In the genomic region with DNA sequence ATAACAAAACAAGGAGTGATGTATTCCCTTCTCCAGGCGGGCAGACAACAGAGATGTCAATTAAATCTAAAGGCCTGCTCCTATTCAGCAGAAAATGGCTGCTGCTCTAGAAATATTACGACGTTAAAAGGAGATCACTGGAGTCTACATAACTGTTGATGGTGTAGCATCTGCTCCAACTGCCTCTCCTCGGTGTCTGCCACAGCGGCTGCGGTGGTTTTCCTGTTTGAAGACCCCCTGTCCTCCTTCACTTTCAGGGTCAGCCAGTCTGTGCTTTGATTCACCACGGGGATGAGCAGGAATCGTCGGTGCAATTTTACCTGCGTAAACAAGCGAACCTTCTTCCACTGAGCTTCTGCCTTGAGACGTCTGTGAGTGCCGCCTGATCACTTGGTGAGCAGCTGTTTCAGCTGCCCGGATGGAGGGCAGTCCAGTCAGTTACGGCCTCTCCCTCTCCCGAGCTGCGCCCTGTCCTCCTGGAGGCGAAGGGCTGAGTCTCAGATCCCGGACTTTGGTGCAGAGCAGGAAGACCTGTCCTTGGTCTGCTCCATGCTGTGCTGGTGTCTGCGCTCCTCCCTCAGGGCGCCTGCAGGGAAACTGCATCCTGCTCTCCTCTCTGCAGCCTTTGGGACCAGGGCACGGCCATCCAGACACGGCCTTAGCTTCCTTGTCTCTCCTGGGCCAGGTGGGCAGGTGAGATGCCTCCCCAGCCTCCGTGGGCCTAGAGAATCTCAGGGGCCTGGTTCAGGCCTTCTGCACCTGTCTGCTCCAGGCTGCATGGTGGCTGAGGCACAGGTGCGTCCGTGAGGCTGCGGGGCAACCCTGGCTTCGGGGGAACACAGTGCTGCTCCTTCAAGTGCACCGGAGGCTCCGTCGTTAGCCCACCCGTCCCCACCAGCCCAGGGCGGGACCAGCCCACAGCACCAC, we compare ENCODE assay signal across 19 cellular contexts.
A peak's percentile ranks its signal among the peaks of the same experiment; 100 is the strongest.
DNase-seq lines count a peak whose midpoint lies in the region; ATAC-seq and TF ChIP-seq lines count a peak whose summit lies in the region.
"Had no signal": no experiment of that assay in that cellular context is flagged by ENCODE, and none has a peak within 500 bp of the region (broad histone marks: within the 10 kb centered on the region; RNA-seq: fewer than 3 reads in every experiment).

No MANE protein-coding gene starts in this region.

- no peaks in the 10 kb centered on the region for H3K36me3 ChIP-seq in DND-41 (ENCODE audit: insufficient read depth, low read length)
- no peaks in the 10 kb centered on the region for H3K36me3 ChIP-seq in stomach

- peak overlapping the region; percentile 24; the same call in 1 of the 2 replicates for H2AFZ ChIP-seq in DND-41 (ENCODE audit: low read depth, low read length)

- peaks cover 34% of the 10 kb centered on the region for H3K4me1 ChIP-seq in DND-41 (ENCODE audit: insufficient read depth, low read length)
- H3K4me1 ChIP-seq in stomach = no peaks in the 10 kb centered on the region

- TF ChIP-seq POLR2A in stomach (IDR thresholded peaks at IDR 0.05) = no peak

- WGBS in stomach, 5 donors = 85 to 95% (median 91%) methylated on average over 30 to 33 of the region's 33 CpGs

- no peaks in the 10 kb centered on the region for H3K79me2 ChIP-seq in DND-41 (ENCODE audit: insufficient read depth, low read length)

- H3K4me3 ChIP-seq in DND-41 (ENCODE audit: low read depth in 1 of 2, low read length in 2 of 2) (no peak overlapping the region), stomach (no peak overlapping the region)

- intact Hi-C loops in stomach (cut with DNase I; ENCODE audit: low total_unique reads) = no loop called here
- intact Hi-C loops in activated naive CD4-positive, alpha-beta T cell treated with anti-CD3 and anti-CD28 coated beads for 36 hours (cut with micrococcal nuclease) = no loop called here

- H3K27ac ChIP-seq in DND-41 (ENCODE audit: low read length) (peak overlapping the region; percentile 64; the same call in 1 of the 2 replicates), stomach (no peak overlapping the region)
- H3K27ac ChIP-seq: KMS-11 had no signal

- H3K4me2 ChIP-seq in DND-41 (ENCODE audit: insufficient read depth, low read length) = no peak overlapping the region
- H3K4me2 ChIP-seq: KMS-11 had no signal

- H3K27ac Mint-ChIP-seq in chondrocyte (ENCODE audit: unreplicated experiment) = no peak overlapping the region
- H3K27ac Mint-ChIP-seq in activated naive CD4-positive, alpha-beta T cell treated with anti-CD3 and anti-CD28 coated beads for 36 hours = no peak overlapping the region

- H3K9me3 Mint-ChIP-seq in chondrocyte (ENCODE audit: low read depth) = no peaks in the 10 kb centered on the region
- H3K9me3 Mint-ChIP-seq in activated naive CD4-positive, alpha-beta T cell treated with anti-CD3 and anti-CD28 coated beads for 36 hours = no peaks in the 10 kb centered on the region

- no peak for TF ChIP-seq EP300 in stomach (IDR thresholded peaks at IDR 0.05)

- CTCF ChIA-PET in activated naive CD4-positive, alpha-beta T cell treated with anti-CD3 and anti-CD28 coated beads for 36 hours (lab: Charles Lee) = no interaction called here

- no peak overlapping the region for H3K4me3 Mint-ChIP-seq in chondrocyte (ENCODE audit: unreplicated experiment)
- H3K4me3 Mint-ChIP-seq in activated naive CD4-positive, alpha-beta T cell treated with anti-CD3 and anti-CD28 coated beads for 36 hours = no peak overlapping the region
- H3K4me3 Mint-ChIP-seq: CD14-positive monocyte had no signal

- H3K27me3 Mint-ChIP-seq in chondrocyte (ENCODE audit: low read depth) = no peaks in the 10 kb centered on the region
- peaks cover 16% of the 10 kb centered on the region for H3K27me3 Mint-ChIP-seq in activated naive CD4-positive, alpha-beta T cell treated with anti-CD3 and anti-CD28 coated beads for 36 hours (ENCODE audit: low read depth)

- 0 out of 2 replicates have a peak overlapping the region, but pooled peaks have one; percentile 3 for H3K9ac ChIP-seq in DND-41 (ENCODE audit: low read depth, low read length)
- H3K9ac ChIP-seq: KMS-11 had no signal

- no peaks in the 10 kb centered on the region for H3K4me1 Mint-ChIP-seq in chondrocyte (ENCODE audit: low read depth)
- no peaks in the 10 kb centered on the region for H3K4me1 Mint-ChIP-seq in activated naive CD4-positive, alpha-beta T cell treated with anti-CD3 and anti-CD28 coated beads for 36 hours (ENCODE audit: low read depth)
- H3K4me1 Mint-ChIP-seq: CD14-positive monocyte had no signal

- ATAC-seq in DND-41 (ENCODE audit: insufficient read depth, low read depth) = peak; percentile 76
- ATAC-seq in HG03135 (IDR thresholded peaks at IDR 0.05; ENCODE audit: unreplicated experiment) = no peak
- ATAC-seq: HepG2 had no signal

- H3K9me3 ChIP-seq in DND-41 (ENCODE audit: insufficient read depth, low read length, severe bottlenecking) (no peaks in the 10 kb centered on the region), stomach (no peaks in the 10 kb centered on the region)

- no peaks in the 10 kb centered on the region for H3K27me3 ChIP-seq in DND-41 (ENCODE audit: insufficient read depth, low read length, poor library complexity)
- H3K27me3 ChIP-seq in stomach = peaks cover 0 to 20% (median 0%) of the 10 kb centered on the region in 3 donors

- TF ChIP-seq CTCF in DND-41 (IDR thresholded peaks at IDR 0.05; ENCODE audit: borderline replicate concordance, extremely low read depth, low read length, poor library complexity, severe bottlenecking) (no peak), chondrocyte (IDR thresholded peaks at IDR 0.05) (no peak), stomach (IDR thresholded peaks at IDR 0.05) (no peak)

- no peaks in the 10 kb centered on the region for H4K20me1 ChIP-seq in DND-41 (ENCODE audit: insufficient read depth, low read length)

- H3K36me3 Mint-ChIP-seq in chondrocyte (ENCODE audit: low read depth) = no peaks in the 10 kb centered on the region
- no peaks in the 10 kb centered on the region for H3K36me3 Mint-ChIP-seq in activated naive CD4-positive, alpha-beta T cell treated with anti-CD3 and anti-CD28 coated beads for 36 hours (ENCODE audit: low read depth)
- H3K36me3 Mint-ChIP-seq: CD14-positive monocyte had no signal

- DNase-seq in DND-41 (peak; percentile 71), chondrocyte (ENCODE audit: low spot score) (peak; percentile 85), mucosa of gallbladder (ENCODE audit: low spot score) (peak; percentile 8), stomach (peak; percentile 21), T1000 (lab: John Stamatoyannopoulos, UW) (no peak)
- DNase-seq in activated naive CD4-positive, alpha-beta T cell treated with anti-CD3 and anti-CD28 coated beads for 36 hours = no peak
- DNase-seq: ACHN, DMS79, NCI-H1417 treated with DMSO at 0.1 percent for 48 hours, NCI-H1930, NCI-H226, NCI-H524, NCI-H82, RPMI8226, SHP77 treated with DMSO at 0.1 percent for 48 hours had no signal

Comparison
In these comparisons a context has a peak if more than half of its experiments do, and no peak if none do; other contexts are left out.
1. DNase-seq: peak in DND-41 (single experiment), chondrocyte (single experiment), mucosa of gallbladder (single experiment) and stomach (single experiment); none in T1000 (single experiment) and activated naive CD4-positive, alpha-beta T cell treated with anti-CD3 and anti-CD28 coated beads for 36 hours (single experiment).